23 cellular contexts compared by ENCODE assay signal in genomic region chr11:111698852-111699559, GRCh38.
DNase-seq lines count a peak whose midpoint lies in the region; ATAC-seq, FAIRE-seq and TF ChIP-seq lines count a peak whose summit lies in the region.
"Had no signal": no experiment of that assay in that cellular context is flagged by ENCODE, and none has a peak within 500 bp of the region (broad histone marks: within the 10 kb centered on the region; RNA-seq: fewer than 3 reads in every experiment).

No MANE protein-coding gene starts in this region.

- H3K27ac ChIP-seq in osteoblast (ENCODE audit: low read depth, low read length), result peak overlapping the region; percentile 18
- H3K27ac ChIP-seq in tibial artery, result no peak overlapping the region
- H3K27ac ChIP-seq: epithelial cell of prostate, skin epidermis, thyroid gland had no signal

- DNase-seq in activated CD4-positive, CD25-positive, alpha-beta regulatory T cell treated with anti-CD3 and anti-CD28 coated beads, Interleukin-2, amount 50 U/mL, for 72 hours, result no peak
- DNase-seq in HTR-8/SVneo (ENCODE audit: insufficient read length, low spot score), result no peak
- no peak for DNase-seq in activated naive CD8-positive, alpha-beta T cell treated with anti-CD3 and anti-CD28 coated beads, Interleukin-2, amount 50 U/mL, for 24 hours
- no peak for DNase-seq in osteoblast (ENCODE audit: insufficient read length, low spot score, missing footprints)
- DNase-seq in tibial artery, result no peak
- DNase-seq in osteocyte (ENCODE audit: extremely low spot score, unreplicated experiment), result no peak
- DNase-seq in NCI-H510A (lab: John Stamatoyannopoulos, UW), result no peak
- DNase-seq: 8988T; activated naive CD8-positive, alpha-beta T cell treated with anti-CD3 and anti-CD28 coated beads, Interleukin-2, amount 10 ng/mL, durations not matched to agents 7 days and 5 days; dermis blood vessel endothelial cell; GDM1; KBM-7; NCI-H1048; NCI-H526; nucleus accumbens; Right ventricle myocardium superior; thyroid gland had no signal

- peak; percentile 54 for FAIRE-seq in HTR-8/SVneo (lab: Jason Lieb, UNC)
- FAIRE-seq: bronchial epithelial cell, D721Med had no signal

- H2AFZ ChIP-seq in osteoblast (ENCODE audit: low read length), result no peak overlapping the region

- intact Hi-C loops in tibial artery (cut with DNase I; ENCODE audit: low total_unique reads), result no loop called here

- H3K4me1 ChIP-seq in osteoblast (ENCODE audit: insufficient read depth, low read length) (peaks cover 36% of the 10 kb centered on the region), tibial artery (peaks cover 0 to 5% (median 0%) of the 10 kb centered on the region in 4 donors)

- H3K9me3 Mint-ChIP-seq in activated naive CD8-positive, alpha-beta T cell treated with anti-CD3 and anti-CD28 coated beads, Interleukin-2, amount 50 U/mL, for 24 hours, result no peaks in the 10 kb centered on the region
- no peaks in the 10 kb centered on the region for H3K9me3 Mint-ChIP-seq in osteocyte (ENCODE audit: unreplicated experiment)
- H3K9me3 Mint-ChIP-seq: activated naive CD8-positive, alpha-beta T cell treated with anti-CD3 and anti-CD28 coated beads, Interleukin-2, amount 10 ng/mL, durations not matched to agents 7 days and 5 days had no signal

- TF ChIP-seq CTCF in osteoblast (IDR thresholded peaks at IDR 0.05; ENCODE audit: extremely low read depth, low read depth, low read length), result no peak
- TF ChIP-seq CTCF in tibial artery (IDR thresholded peaks at IDR 0.05), result no peak
- no peak for TF ChIP-seq CTCF in osteocyte (IDR thresholded peaks at IDR 0.05)

- peak; percentile 68 to 78 for ATAC-seq in activated CD4-positive, CD25-positive, alpha-beta regulatory T cell treated with anti-CD3 and anti-CD28 coated beads, Interleukin-2, amount 50 U/mL, for 24 hours
- ATAC-seq in activated naive CD8-positive, alpha-beta T cell treated with anti-CD3 and anti-CD28 coated beads, Interleukin-2, amount 50 U/mL, for 24 hours, result peak; percentile 73
- ATAC-seq: HCT116 had no signal

- H3K79me2 ChIP-seq in osteoblast (ENCODE audit: insufficient read depth, low read length), result peaks cover 16% of the 10 kb centered on the region

- H3K36me3 Mint-ChIP-seq in activated naive CD8-positive, alpha-beta T cell treated with anti-CD3 and anti-CD28 coated beads, Interleukin-2, amount 50 U/mL, for 24 hours (ENCODE audit: low read depth), result peaks cover 2% of the 10 kb centered on the region
- peaks cover 10% of the 10 kb centered on the region for H3K36me3 Mint-ChIP-seq in osteocyte (ENCODE audit: unreplicated experiment)

- H3K36me3 ChIP-seq in osteoblast (ENCODE audit: insufficient read depth, low read length), result peaks cover 22% of the 10 kb centered on the region
- peaks cover 9 to 18% (median 11%) of the 10 kb centered on the region in 3 donors for H3K36me3 ChIP-seq in tibial artery

- no peaks in the 10 kb centered on the region for H3K27me3 Mint-ChIP-seq in activated naive CD8-positive, alpha-beta T cell treated with anti-CD3 and anti-CD28 coated beads, Interleukin-2, amount 50 U/mL, for 24 hours
- H3K27me3 Mint-ChIP-seq in osteocyte (ENCODE audit: unreplicated experiment), result no peaks in the 10 kb centered on the region
- H3K27me3 Mint-ChIP-seq: activated naive CD8-positive, alpha-beta T cell treated with anti-CD3 and anti-CD28 coated beads, Interleukin-2, amount 10 ng/mL, durations not matched to agents 7 days and 5 days had no signal

- no peaks in the 10 kb centered on the region for H3K27me3 ChIP-seq in osteoblast (ENCODE audit: insufficient read depth, low read length)
- no peaks in the 10 kb centered on the region for H3K27me3 ChIP-seq in tibial artery
- H3K27me3 ChIP-seq: thyroid gland had no signal

- H3K4me3 ChIP-seq in osteoblast (ENCODE audit: insufficient read depth, low read length) (no peak overlapping the region), tibial artery (no peak overlapping the region)
- H3K4me3 ChIP-seq: skin epidermis, thyroid gland had no signal

- H3K9me3 ChIP-seq in osteoblast (ENCODE audit: low read depth, low read length) (no peaks in the 10 kb centered on the region), tibial artery (no peaks in the 10 kb centered on the region)
- H3K9me3 ChIP-seq: thyroid gland had no signal

- no peaks in the 10 kb centered on the region for H4K20me1 ChIP-seq in osteoblast (ENCODE audit: insufficient read depth, low read length)

- no peak overlapping the region for H3K4me3 Mint-ChIP-seq in activated naive CD8-positive, alpha-beta T cell treated with anti-CD3 and anti-CD28 coated beads, Interleukin-2, amount 50 U/mL, for 24 hours
- H3K4me3 Mint-ChIP-seq in osteocyte (ENCODE audit: unreplicated experiment), result no peak overlapping the region
- H3K4me3 Mint-ChIP-seq: activated naive CD8-positive, alpha-beta T cell treated with anti-CD3 and anti-CD28 coated beads, Interleukin-2, amount 10 ng/mL, durations not matched to agents 7 days and 5 days had no signal

- H3K4me1 Mint-ChIP-seq in activated naive CD8-positive, alpha-beta T cell treated with anti-CD3 and anti-CD28 coated beads, Interleukin-2, amount 50 U/mL, for 24 hours, result peaks cover 7% of the 10 kb centered on the region
- peaks cover 30% of the 10 kb centered on the region for H3K4me1 Mint-ChIP-seq in osteocyte (ENCODE audit: unreplicated experiment)
- H3K4me1 Mint-ChIP-seq: activated naive CD8-positive, alpha-beta T cell treated with anti-CD3 and anti-CD28 coated beads, Interleukin-2, amount 10 ng/mL, durations not matched to agents 7 days and 5 days had no signal

- H3K27ac Mint-ChIP-seq in activated naive CD8-positive, alpha-beta T cell treated with anti-CD3 and anti-CD28 coated beads, Interleukin-2, amount 50 U/mL, for 24 hours, result peak overlapping the region; percentile 24
- H3K27ac Mint-ChIP-seq in osteocyte (ENCODE audit: unreplicated experiment), result no peak overlapping the region
- H3K27ac Mint-ChIP-seq: activated naive CD8-positive, alpha-beta T cell treated with anti-CD3 and anti-CD28 coated beads, Interleukin-2, amount 10 ng/mL, durations not matched to agents 7 days and 5 days had no signal

- no peak overlapping the region for H3K4me2 ChIP-seq in osteoblast (ENCODE audit: insufficient read depth, low read length)
